ENCODE assay signal across 21 cellular contexts in the genomic region with DNA sequence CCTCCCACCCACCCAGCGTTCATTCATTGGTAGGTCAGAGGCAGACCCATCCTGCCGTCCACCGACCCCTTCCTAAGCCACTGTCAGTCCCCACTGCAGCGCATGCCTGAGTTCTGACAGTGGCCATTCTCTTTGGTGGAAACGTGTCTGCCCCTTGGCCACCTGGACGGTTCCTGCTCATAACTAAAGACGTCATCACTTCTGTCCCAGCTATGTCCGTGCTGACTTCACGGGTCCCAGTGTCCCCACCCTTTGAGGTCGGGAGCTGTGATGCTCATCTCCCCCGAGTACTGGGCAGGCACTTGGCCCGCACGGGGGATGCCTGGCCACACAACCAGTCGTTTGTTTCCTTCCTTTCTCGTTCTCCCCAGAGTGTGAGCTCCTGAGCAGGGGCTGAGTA.
"Had no signal": no experiment of that assay in that cellular context is flagged by ENCODE, and none has a peak within 500 bp of the region (broad histone marks: within the 10 kb centered on the region; RNA-seq: fewer than 3 reads in every experiment).

No MANE protein-coding gene starts in this region.

- H3K4me1 ChIP-seq: gastrocnemius medialis, prostate gland, right atrium auricular region, sigmoid colon had no signal

- H3K36me3 ChIP-seq: gastrocnemius medialis, neutrophil, prostate gland, right atrium auricular region, sigmoid colon, tibial artery had no signal

- DNase-seq: effector CD4-positive, alpha-beta T cell; foreskin fibroblast; gastrocnemius medialis; head of caudate nucleus; mesendoderm; nephron progenitor cell; sigmoid colon; stimulated activated CD4-positive, alpha-beta T cell treated with anti-CD3 and anti-CD28 coated beads, Interleukin-4, amount 100 ng/mL, for 4 hours; stimulated activated naive CD8-positive, alpha-beta T cell treated with anti-CD3 and anti-CD28 coated beads, Interleukin-15, Interleukin-2, amounts not matched to agents 100 U/mL and 50 U/mL, for 24 hours; substantia nigra; testis had no signal

- H3K27me3 ChIP-seq: right atrium auricular region, testis, tibial artery had no signal

- H2AFZ ChIP-seq: parathyroid adenoma had no signal

- H3K4me3 ChIP-seq: dorsolateral prefrontal cortex, gastrocnemius medialis, prostate gland, right atrium auricular region, sigmoid colon, testis, tibial artery had no signal

- H3K79me2 ChIP-seq: parathyroid adenoma had no signal

- FAIRE-seq: keratinocyte had no signal

- ATAC-seq: gastrocnemius medialis; left lobe of liver; naive thymus-derived CD8-positive, alpha-beta T cell; stimulated activated memory B cell treated with anti-CD40 and anti-IgM and Interleukin-4, amounts not matched to agents 10 μg/mL and 1 μg/mL and 100 μg/mL, for 72 hours; stimulated activated naive CD8-positive, alpha-beta T cell treated with anti-CD3 and anti-CD28 coated beads, Interleukin-15, Interleukin-2, amounts not matched to agents 100 U/mL and 50 U/mL, for 24 hours had no signal

- H3K9ac ChIP-seq: parathyroid adenoma had no signal

- H3K27ac ChIP-seq: dorsolateral prefrontal cortex, gastrocnemius medialis, neutrophil, parathyroid adenoma, prostate gland, right atrium auricular region, sigmoid colon, testis, tibial artery had no signal

- H3K9me3 ChIP-seq: gastrocnemius medialis, neutrophil, prostate gland, right atrium auricular region, testis, tibial artery had no signal
